In the genomic region with DNA sequence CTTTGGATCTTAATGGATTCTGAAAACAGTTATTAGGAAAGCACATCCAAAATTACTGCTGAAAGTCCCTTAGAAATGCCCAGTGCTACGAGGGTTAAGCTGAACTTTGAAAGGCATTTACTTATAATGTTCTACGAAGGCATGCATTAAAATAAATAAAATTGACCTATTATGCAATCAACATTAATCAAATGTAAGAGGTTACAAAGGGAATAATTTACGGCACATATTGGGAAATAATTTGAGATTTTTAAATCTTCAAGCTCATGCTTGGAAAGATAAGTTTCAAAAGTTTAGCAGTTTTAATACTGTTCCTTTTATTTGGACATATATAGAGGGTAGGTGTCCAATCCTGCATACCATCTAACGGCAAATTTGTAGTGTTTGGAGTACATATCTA, we compare ENCODE assay signal across 7 cellular contexts.
"Had no signal": no experiment of that assay in that cellular context is flagged by ENCODE, and none has a peak within 500 bp of the region (broad histone marks: within the 10 kb centered on the region; RNA-seq: fewer than 3 reads in every experiment).

No MANE protein-coding gene starts in this region.

- H3K4me3 Mint-ChIP-seq: IgD-negative memory B cell had no signal

- H3K27ac ChIP-seq: HL-60, KMS-11 had no signal

- H3K9ac ChIP-seq: KMS-11 had no signal

- H3K4me1 Mint-ChIP-seq: IgD-negative memory B cell had no signal

- DNase-seq: IMR-90, KBM-7, KG1 had no signal

- H3K4me2 ChIP-seq: KMS-11 had no signal

- H3K27me3 Mint-ChIP-seq: IgD-negative memory B cell had no signal

- H3K36me3 Mint-ChIP-seq: IgD-negative memory B cell had no signal

- FAIRE-seq: HTR-8/SVneo had no signal
